In the genomic region with DNA sequence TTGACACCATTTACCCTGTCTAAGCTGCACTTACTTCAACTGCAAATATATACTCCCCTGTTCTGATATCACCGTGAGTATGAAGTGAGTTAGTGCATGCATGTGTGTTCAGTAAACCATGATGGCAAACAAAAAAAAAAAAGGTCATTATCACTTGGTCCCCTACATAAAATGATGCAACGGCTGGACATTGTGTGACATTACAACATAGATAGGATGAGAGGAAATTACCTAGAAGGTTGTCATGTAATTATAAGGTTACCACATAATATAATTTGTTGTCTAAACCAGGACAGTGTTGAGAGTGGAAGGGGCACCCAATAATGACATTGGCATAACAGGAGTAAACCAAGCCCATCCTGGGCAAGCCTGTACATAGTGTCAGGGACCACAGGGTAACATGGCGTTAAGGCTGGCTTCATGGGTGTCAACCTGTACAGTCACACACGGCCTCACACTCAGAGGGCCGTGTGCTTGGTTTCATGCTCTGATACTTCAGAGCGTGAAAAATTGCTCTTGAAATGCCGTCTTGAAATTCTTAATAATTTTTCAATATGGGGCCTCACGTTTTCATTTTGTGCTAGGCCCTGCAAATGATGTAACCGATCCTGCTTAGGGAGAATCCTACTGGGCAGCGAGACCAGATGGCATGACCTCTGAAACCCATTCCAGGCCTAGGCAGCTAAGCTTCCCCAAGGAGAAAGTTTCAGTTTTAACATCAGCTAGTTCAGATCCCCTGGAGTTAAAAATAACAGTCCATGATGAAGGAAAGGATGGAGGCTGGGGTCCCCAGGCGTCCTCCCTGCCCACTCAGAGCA, we compare ENCODE assay signal across 6 cellular contexts.
"Had no signal": no experiment of that assay in that cellular context is flagged by ENCODE, and none has a peak within 500 bp of the region (broad histone marks: within the 10 kb centered on the region; RNA-seq: fewer than 3 reads in every experiment).

No MANE protein-coding gene starts in this region.

- H3K4me1 Mint-ChIP-seq: stimulated activated memory B cell treated with anti-CD40 and anti-IgM and Interleukin-4, amounts not matched to agents 10 μg/mL and 1 μg/mL and 100 μg/mL, for 72 hours had no signal

- DNase-seq: effector CD8-positive, alpha-beta T cell; stimulated activated CD4-positive, alpha-beta T cell treated with anti-CD3 and anti-CD28 coated beads, Interleukin-2, amount 100 ng/mL, for 48 hours; tibial artery had no signal

- H3K27ac ChIP-seq: pancreas, tibial artery had no signal

- H3K4me3 ChIP-seq: pancreas, tibial artery, vagina had no signal

- H3K36me3 ChIP-seq: pancreas, tibial artery, vagina had no signal

- H3K27me3 ChIP-seq: pancreas, vagina had no signal

- H3K4me1 ChIP-seq: pancreas had no signal

- H3K27ac Mint-ChIP-seq: stimulated activated memory B cell treated with anti-CD40 and anti-IgM and Interleukin-4, amounts not matched to agents 10 μg/mL and 1 μg/mL and 100 μg/mL, for 72 hours had no signal

- H3K9me3 ChIP-seq: pancreas, tibial artery, vagina had no signal

- H3K4me3 Mint-ChIP-seq: stimulated activated memory B cell treated with anti-CD40 and anti-IgM and Interleukin-4, amounts not matched to agents 10 μg/mL and 1 μg/mL and 100 μg/mL, for 72 hours had no signal

- H3K36me3 Mint-ChIP-seq: stimulated activated memory B cell treated with anti-CD40 and anti-IgM and Interleukin-4, amounts not matched to agents 10 μg/mL and 1 μg/mL and 100 μg/mL, for 72 hours had no signal
